Comparison of ENCODE assay signal across 2 cellular contexts in genomic region chr7:49645296-49645695, GRCh38.
TF ChIP-seq lines count a peak whose summit lies in the region.

No MANE protein-coding gene starts in this region.

TF ChIP-seq in GM23338, 12 proteins besides CTCF, POLR2A, EP300 and RAD21:
- TF ChIP-seq REST (IDR thresholded peaks at IDR 0.05; ENCODE audit: unreplicated experiment) (no peak), ZNF331 (CRISPR knock-in tag; IDR thresholded peaks at IDR 0.05; ENCODE audit: low read depth) (no peak), CREB1 (CRISPR knock-in tag; IDR thresholded peaks at IDR 0.05; ENCODE audit: low read depth) (no peak), EZH2 (IDR thresholded peaks at IDR 0.05; ENCODE audit: low read depth, unreplicated experiment) (no peak), ZNF462 (CRISPR knock-in tag; IDR thresholded peaks at IDR 0.05) (no peak), ETS1 (IDR thresholded peaks at IDR 0.05) (no peak), EZH2phosphoT487 (IDR thresholded peaks at IDR 0.05; ENCODE audit: unreplicated experiment) (no peak), POLR2AphosphoS5 (IDR thresholded peaks at IDR 0.05; ENCODE audit: low read depth) (no peak), STAT1 (IDR thresholded peaks at IDR 0.05; ENCODE audit: unreplicated experiment) (no peak), ZNF114 (CRISPR knock-in tag; IDR thresholded peaks at IDR 0.05) (no peak), NANOG (IDR thresholded peaks at IDR 0.05; ENCODE audit: borderline replicate concordance) (no peak), JUNB (IDR thresholded peaks at IDR 0.05; ENCODE audit: unreplicated experiment) (no peak)
TF ChIP-seq in GM23338: peak in this region for 0.

TF ChIP-seq in H1, 55 proteins besides CTCF, POLR2A, EP300 and RAD21 (continued from another document):
- TF ChIP-seq TCF12 (IDR thresholded peaks at IDR 0.05; ENCODE audit: low read depth, low read length) (no peak), ATF2 (IDR thresholded peaks at IDR 0.05; ENCODE audit: low read length) (no peak), EGR1 (IDR thresholded peaks at IDR 0.05; ENCODE audit: borderline replicate concordance, low read depth, low read length) (no peak), SP1 (IDR thresholded peaks at IDR 0.05; ENCODE audit: low read depth, low read length) (no peak)
